Comparison of ENCODE assay signal across 7 cellular contexts in genomic region chr1:178501705-178502329, GRCh38. TPM values are rescaled to one million over a fixed set of nuclear protein-coding genes. Genes with fewer than 3 reads are reported as not detected.
A peak's percentile ranks its signal among the peaks of the same experiment; 100 is the strongest.
DNase-seq lines count a peak whose midpoint lies in the region; ATAC-seq and TF ChIP-seq lines count a peak whose summit lies in the region.

No MANE protein-coding gene starts in this region.

- no peaks in the 10 kb centered on the region for H3K79me2 ChIP-seq in GM23338 (replicated peaks; ENCODE audit: insufficient read depth)

- no peaks in the 10 kb centered on the region for H4K20me1 ChIP-seq in GM23338 (replicated peaks; ENCODE audit: insufficient read depth)

- H3K4me1 Mint-ChIP-seq in GM23338, result peaks cover 17% of the 10 kb centered on the region

- CTCF ChIA-PET in GM10248 (lab: Yijun Ruan, JAX), result interaction anchor here (0.6 to 6.3 kb wide), 37 partner anchors 9 to 826 kb away, joined by 3 to 66 read pairs (median 4); partner anchors contain the start of gene TEX35

- H3K4me3 Mint-ChIP-seq in GM23338, result no peak overlapping the region

- no peak overlapping the region for H3K27ac ChIP-seq in GM23338 (ENCODE audit: low read depth)

- H3K36me3 ChIP-seq in GM23338 (ENCODE audit: insufficient read depth), result no peaks in the 10 kb centered on the region

- peak; percentile 79 for TF ChIP-seq CTCF in GM10248 (IDR thresholded peaks at IDR 0.05; ENCODE audit: control extremely low read depth, extremely low read depth, low read depth, missing control alignments)
- peak; percentile 85 to 92 for TF ChIP-seq CTCF in GM23338 (conservative IDR thresholded peaks at IDR 0.05; ENCODE audit: low read depth in 2 of 2)
- peak; percentile 97 for TF ChIP-seq CTCF in LNCAP (IDR thresholded peaks at IDR 0.05)
- TF ChIP-seq CTCF in astrocyte of the cerebellum (IDR thresholded peaks at IDR 0.05; ENCODE audit: low read depth, low read length, missing control alignments), result peak; percentile 96

- H2AFZ ChIP-seq in GM23338, result peak overlapping the region; percentile 89; the same call in 1 of the 2 replicates

- no peak overlapping the region for H3K4me2 ChIP-seq in GM23338

- ATAC-seq in GM23338, result peak; percentile 88

- H3K4me1 ChIP-seq in GM23338 (ENCODE audit: insufficient read depth), result no peaks in the 10 kb centered on the region; the same call in 1 of the 2 replicates

- in situ Hi-C loops in astrocyte of the cerebellum (cut with HindIII; ENCODE audit: low sequenced_read_pairs), result no loop called here

- H3K9me3 Mint-ChIP-seq in GM23338, result no peaks in the 10 kb centered on the region

- H3K4me3 ChIP-seq in GM23338, result no peak overlapping the region
- H3K4me3 ChIP-seq in astrocyte of the cerebellum (ENCODE audit: low read depth, low read length), result no peak overlapping the region

- no peaks in the 10 kb centered on the region; the same call in 1 of the 2 replicates for H3F3A ChIP-seq in GM23338 (replicated peaks; ENCODE audit: low read depth)

- peak; percentile 85 for DNase-seq in GM10248 (ENCODE audit: extremely low spot score)
- peak; percentile 93 for DNase-seq in GM23338 (ENCODE audit: low spot score)
- peak; percentile 38 to 73 for DNase-seq in SHP77 (lab: John Stamatoyannopoulos, UW)
- DNase-seq in astrocyte of the cerebellum (ENCODE audit: low read depth), result peak; percentile 26
- DNase-seq in iPS DF 4.7 (ENCODE audit: extremely low read depth, low spot score), result peak; percentile 60
- DNase-seq in stimulated activated CD4-positive, alpha-beta T cell treated with anti-CD3 and anti-CD28 coated beads, Interleukin-12 subunit alpha, Interleukin-12 subunit beta, amount 100 ng/mL, for 24 hours (ENCODE audit: low read depth in 2 of 2), result peak; percentile 7 to 52

- peaks cover 4% of the 10 kb centered on the region for H3K27me3 Mint-ChIP-seq in GM23338 (ENCODE audit: insufficient read depth, low read depth, poor library complexity)

- no peaks in the 10 kb centered on the region for H3K9me2 ChIP-seq in GM23338 (ENCODE audit: insufficient read depth)

- H3K27ac Mint-ChIP-seq in GM23338, result no peak overlapping the region

- POLR2A ChIA-PET in GM10248 (lab: Yijun Ruan, JAX), result no interaction called here

- no peaks in the 10 kb centered on the region for H3K27me3 ChIP-seq in GM23338 (ENCODE audit: insufficient read depth)

- H3K36me3 Mint-ChIP-seq in GM23338 (ENCODE audit: low read depth), result no peaks in the 10 kb centered on the region

TF ChIP-seq in GM23338, 12 proteins besides CTCF, POLR2A, EP300 and RAD21:
- TF ChIP-seq ZNF114 (CRISPR knock-in tag; IDR thresholded peaks at IDR 0.05), result peak; percentile 73; the same call in 1 of the 2 replicates
- TF ChIP-seq EZH2 (IDR thresholded peaks at IDR 0.05; ENCODE audit: low read depth, unreplicated experiment), result no peak
- no peak for TF ChIP-seq CREB1 (CRISPR knock-in tag; IDR thresholded peaks at IDR 0.05; ENCODE audit: low read depth)
- no peak for TF ChIP-seq NANOG (IDR thresholded peaks at IDR 0.05; ENCODE audit: borderline replicate concordance)
TF ChIP-seq in GM23338: peak in this region for 1.

RNA-seq across cellular contexts. Expression of gene CLEC20A, which starts 5.1 kb away (rescaled TPM):
- not detected in 2 replicates for total RNA-seq in GM23338 (2014; rRNA removed; shearing (Covaris generic))
- not detected in 2 replicates for polyA plus RNA-seq in GM23338 (2016; fragmentation: Nextera tagmentation; extraction: Ambion mirVana)

RNA-seq across cellular contexts. Expression of gene TEX35, which starts 11.1 kb away (rescaled TPM):
- not detected in 2 replicates for total RNA-seq in GM23338 (2014; rRNA removed; shearing (Covaris generic))
- 0.09 TPM in 1 of 2 replicates, not detected in the other for polyA plus RNA-seq in GM23338 (2016; fragmentation: Nextera tagmentation; extraction: Ambion mirVana)

Comparison
In these comparisons a context has a peak if more than half of its experiments do, and no peak if none do; other contexts are left out.
1. DNase-seq: peak in every context shown above with its lines; median percentile 93 in GM23338; 85 in GM10248; 60 in iPS DF 4.7; 56 in SHP77; 30 in stimulated activated CD4-positive, alpha-beta T cell treated with anti-CD3 and anti-CD28 coated beads, Interleukin-12 subunit alpha, Interleukin-12 subunit beta, amount 100 ng/mL, for 24 hours; 26 in astrocyte of the cerebellum.